Comparison of ENCODE assay signal across 7 cellular contexts in genomic region chr17:45050680-45051059, GRCh38. TPM values are rescaled to one million over a fixed set of nuclear protein-coding genes. Genes with fewer than 3 reads are reported as not detected.
DNase-seq lines count a peak whose midpoint lies in the region; ATAC-seq and TF ChIP-seq lines count a peak whose summit lies in the region.

No MANE protein-coding gene starts in this region.

- H2BK12ac ChIP-seq in trophoblast cell (ENCODE audit: low read length), result peak overlapping the region; percentile 29

- H3K4me3 ChIP-seq in fibroblast of pulmonary artery (replicated peaks; ENCODE audit: low read depth, low read length), result peak overlapping the region; percentile 70
- H3K4me3 ChIP-seq in trophoblast cell (ENCODE audit: low read depth, low read length), result peak overlapping the region; percentile 73

- H3K79me2 ChIP-seq in trophoblast cell (ENCODE audit: control insufficient read depth, insufficient read depth, low read length, poor library complexity), result peaks cover 11% of the 10 kb centered on the region

- DNase-seq in Kasumi-1 (lab: John Stamatoyannopoulos, UW) (peak; percentile 38 to 41), activated T-cell treated with anti-CD3 and anti-CD28 coated beads for 4 hours (peak; percentile 19), fibroblast of pulmonary artery (ENCODE audit: low read depth) (no peak), trophoblast cell (no peak), NCI-H774 (lab: John Stamatoyannopoulos, UW) (no peak)

- peak overlapping the region; percentile 89 for H3K27ac ChIP-seq in trophoblast cell (ENCODE audit: low read depth, low read length)

- H2AK5ac ChIP-seq in trophoblast cell (ENCODE audit: low read length), result peak overlapping the region; percentile 85

- no peaks in the 10 kb centered on the region for H3K9me3 ChIP-seq in trophoblast cell (ENCODE audit: insufficient read depth, low read depth, low read length)

- peak overlapping the region; percentile 62 for H3K18ac ChIP-seq in trophoblast cell (ENCODE audit: low read length)

- H3K27me3 ChIP-seq in trophoblast cell (ENCODE audit: insufficient read depth, low read length), result no peaks in the 10 kb centered on the region

- H3K9ac ChIP-seq in trophoblast cell (ENCODE audit: low read length), result peak overlapping the region; percentile 74

- H3K23ac ChIP-seq in trophoblast cell (ENCODE audit: low read length), result no peak overlapping the region

- H3K14ac ChIP-seq in trophoblast cell (ENCODE audit: low read length), result peak overlapping the region; percentile 93

- peak overlapping the region; percentile 65 for H4K12ac ChIP-seq in trophoblast cell (ENCODE audit: low read depth, low read length)

- H2AFZ ChIP-seq in trophoblast cell (ENCODE audit: insufficient read depth, low read length, poor library complexity), result no peak overlapping the region

- peak overlapping the region; percentile 80 for H4K91ac ChIP-seq in trophoblast cell (ENCODE audit: low read depth, low read length)

- TF ChIP-seq CTCF in fibroblast of pulmonary artery (IDR thresholded peaks at IDR 0.05; ENCODE audit: low read length, missing control alignments), result no peak

- peak; percentile 26 for ATAC-seq in GM18498 (IDR thresholded peaks at IDR 0.05; ENCODE audit: unreplicated experiment)
- no peak for ATAC-seq in GM18858 (IDR thresholded peaks at IDR 0.05; ENCODE audit: unreplicated experiment)

- no CpG with 5 or more reads among the region's 12 CpGs for WGBS in trophoblast cell (ENCODE audit: extremely low coverage, insufficient coverage, insufficient read length)

- H3K4ac ChIP-seq in trophoblast cell (ENCODE audit: low read depth, low read length), result peak overlapping the region; percentile 66

- peak overlapping the region; percentile 55 for H3K4me2 ChIP-seq in trophoblast cell (ENCODE audit: low read length)

- H3K4me1 ChIP-seq in trophoblast cell (ENCODE audit: control insufficient read depth in 1 of 2, insufficient read depth in 2 of 2, low read length in 2 of 2), result peaks cover 5 to 17% of the 10 kb centered on the region in 2 experiments

- peak overlapping the region; percentile 52 for H4K8ac ChIP-seq in trophoblast cell (ENCODE audit: low read depth, low read length)

- peaks cover 19% of the 10 kb centered on the region for H3K79me1 ChIP-seq in trophoblast cell (ENCODE audit: low read length)

- peak overlapping the region; percentile 87 for H2BK120ac ChIP-seq in trophoblast cell (ENCODE audit: insufficient read depth, low read length, poor library complexity)

- no peaks in the 10 kb centered on the region for H3K36me3 ChIP-seq in trophoblast cell (ENCODE audit: control insufficient read depth in 1 of 2, insufficient read depth in 2 of 2, low read length in 2 of 2)

- peak overlapping the region; percentile 81 for H2BK5ac ChIP-seq in trophoblast cell (ENCODE audit: low read depth, low read length, poor library complexity)

RNA-seq across cellular contexts. Expression of gene DCAKD, which starts 0.8 kb away (rescaled TPM):
- 34.4 and 36.2 TPM in 2 replicates for polyA plus RNA-seq in trophoblast cell (2013)

RNA-seq across cellular contexts. Expression of gene NMT1, which starts 10.4 kb away (rescaled TPM):
- 114 and 115 TPM in 2 replicates for polyA plus RNA-seq in trophoblast cell (2013)

Comparison
In these comparisons a context has a peak if more than half of its experiments do, and no peak if none do; other contexts are left out.
1. DNase-seq: peak in Kasumi-1 (2 of 2) and activated T-cell treated with anti-CD3 and anti-CD28 coated beads for 4 hours (single experiment); none in fibroblast of pulmonary artery (single experiment), trophoblast cell (0 of 2) and NCI-H774 (single experiment).